Comparison of ENCODE assay signal across 8 cellular contexts in the genomic region with DNA sequence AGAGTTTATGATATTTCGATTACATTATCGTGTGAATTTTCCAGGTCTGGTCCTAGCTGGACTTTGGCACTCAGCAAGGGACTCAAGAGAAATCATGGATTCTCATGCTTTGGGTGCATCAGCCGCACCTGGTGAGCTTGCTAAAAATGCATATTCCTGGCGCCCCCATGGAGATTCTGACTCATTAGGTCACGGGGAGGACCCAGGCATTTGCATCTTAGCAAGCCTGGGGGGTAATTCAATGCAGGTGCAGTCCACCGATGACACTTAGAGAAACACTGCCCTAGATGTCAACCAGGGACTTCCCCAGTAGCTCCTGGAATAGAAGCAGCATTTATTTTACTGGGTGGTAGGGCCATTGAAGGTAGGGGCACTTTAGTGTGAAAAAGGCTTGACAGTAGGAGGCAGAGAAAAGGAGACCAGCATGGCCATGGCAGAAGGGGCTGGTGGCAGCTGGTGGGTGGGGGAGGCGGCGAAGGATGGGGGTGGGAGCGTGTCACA.
DNase-seq lines count a peak whose midpoint lies in the region; ATAC-seq and TF ChIP-seq lines count a peak whose summit lies in the region.

No MANE protein-coding gene starts in this region.

- no peaks in the 10 kb centered on the region; a peak in 1 of 22 replicates for H3K27me3 ChIP-seq in BLaER1 treated with 17β-estradiol and CSF1 and Interleukin-3, amounts not matched to agents 10 nM and 100 nM

- H3K9ac ChIP-seq in BLaER1 treated with 17β-estradiol and CSF1 and Interleukin-3, amounts not matched to agents 10 nM and 100 nM: peak overlapping the region in 7 of 11 experiments; percentile 56 to 82 (median 76); a peak in 10 of 22 replicates

- H4K20me1 ChIP-seq in BLaER1 treated with 17β-estradiol and CSF1 and Interleukin-3, amounts not matched to agents 10 nM and 100 nM: no peaks in the 10 kb centered on the region

- no peaks in the 10 kb centered on the region for H3K9me3 ChIP-seq in BLaER1 treated with 17β-estradiol and CSF1 and Interleukin-3, amounts not matched to agents 10 nM and 100 nM (replicated peaks in 1 of 11)

- peak overlapping the region in 9 of 11 experiments; percentile 75 to 96 (median 91); a peak in 20 of 22 replicates for H3K27ac ChIP-seq in BLaER1 treated with 17β-estradiol and CSF1 and Interleukin-3, amounts not matched to agents 10 nM and 100 nM

- no peak for DNase-seq in NCI-H128 (lab: John Stamatoyannopoulos, UW; ENCODE audit: unreplicated experiment)
- DNase-seq in NCI-H82 (lab: John Stamatoyannopoulos, UW): no peak
- DNase-seq in SKM-1 treated with dmso at 0.1 percent for 144 hours (lab: John Stamatoyannopoulos, UW; ENCODE audit: unreplicated experiment): no peak
- DNase-seq in hypothalamus (lab: John Stamatoyannopoulos, UW): no peak

- no peak overlapping the region for H3K4me3 ChIP-seq in BLaER1 treated with 17β-estradiol and CSF1 and Interleukin-3, amounts not matched to agents 10 nM and 100 nM

- ATAC-seq in GM18909 (IDR thresholded peaks at IDR 0.05; ENCODE audit: poor library complexity, unreplicated experiment) (peak; percentile 75), HG02840 (IDR thresholded peaks at IDR 0.05; ENCODE audit: low FRiP score, unreplicated experiment) (peak; percentile 70)

- TF ChIP-seq POLR2A in Raji (IDR thresholded peaks at IDR 0.05; ENCODE audit: insufficient read depth, low read depth, low read length): peak; percentile 41; the same call in 1 of the 2 replicates

- no peaks in the 10 kb centered on the region for H3K36me3 ChIP-seq in BLaER1 treated with 17β-estradiol and CSF1 and Interleukin-3, amounts not matched to agents 10 nM and 100 nM

- H3K4me1 ChIP-seq in BLaER1 treated with 17β-estradiol and CSF1 and Interleukin-3, amounts not matched to agents 10 nM and 100 nM: peaks cover 64 to 78% (median 72%) of the 10 kb centered on the region in 10 experiments

- H3K4me2 ChIP-seq in BLaER1 treated with 17β-estradiol and CSF1 and Interleukin-3, amounts not matched to agents 10 nM and 100 nM: peak overlapping the region; percentile 76 to 94 (median 82)
